In the genomic region with DNA sequence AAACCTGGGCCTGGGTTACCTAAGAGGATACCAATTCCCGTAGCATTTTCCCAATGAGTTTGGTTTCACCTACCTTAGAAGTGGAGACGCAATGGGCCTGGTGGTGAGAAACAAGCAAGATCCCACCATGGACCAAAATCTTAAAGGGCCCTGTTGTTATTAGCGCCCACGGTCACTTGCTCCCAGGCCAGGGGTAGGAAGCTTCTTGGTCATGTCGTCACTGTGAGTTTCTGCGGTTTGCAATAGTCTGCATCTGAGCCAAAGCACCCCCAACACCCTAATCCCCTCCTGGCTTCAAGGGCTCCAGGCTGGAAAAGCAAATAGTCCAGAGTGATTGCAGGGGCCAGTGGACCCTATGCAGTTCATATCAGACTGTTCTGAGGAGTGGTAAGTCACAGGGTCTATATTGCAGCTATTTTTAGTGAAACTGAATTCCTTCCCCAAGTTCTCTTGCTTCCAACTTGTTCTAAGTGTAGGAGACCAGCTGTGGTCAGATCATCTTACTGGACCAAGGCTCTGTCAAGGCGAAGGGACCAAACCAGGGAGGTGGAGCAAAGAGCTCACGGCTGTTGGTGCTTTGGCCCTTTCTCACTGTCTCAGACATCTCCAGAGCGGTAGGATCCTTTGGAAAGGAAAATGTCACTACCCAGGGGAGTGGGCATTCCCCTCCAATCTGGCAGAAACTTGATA, we compare ENCODE assay signal across 20 cellular contexts.
"Had no signal": no experiment of that assay in that cellular context is flagged by ENCODE, and none has a peak within 500 bp of the region (broad histone marks: within the 10 kb centered on the region; RNA-seq: fewer than 3 reads in every experiment).

No MANE protein-coding gene starts in this region.

- H3K4me1 ChIP-seq: SJSA1 had no signal

- H3K36me3 ChIP-seq: MG63, SJSA1 had no signal

- H3K27ac ChIP-seq: SJSA1, SK-N-MC had no signal

- H3K27me3 ChIP-seq: MG63, SJSA1 had no signal

- H3K4me3 ChIP-seq: MG63, SJSA1, SK-N-MC had no signal

- H3K9me3 ChIP-seq: MG63, SJSA1 had no signal

- DNase-seq: Karpas-422, KG1, MG63, NCI-H1092, NCI-H1436, NCI-H187, NCI-H2029, NCI-H2081 treated with DMSO at 0.1 percent for 48 hours, NCI-H2171, NCI-H226, NCI-H446, NCI-H510A, NCI-H524 treated with DMSO at 0.1 percent for 48 hours, NCI-H69, NCI-H774, Right ventricle myocardium superior, RPMI8226, SIG-M5 had no signal
